Comparison of ENCODE assay signal across 8 cellular contexts in the genomic region with DNA sequence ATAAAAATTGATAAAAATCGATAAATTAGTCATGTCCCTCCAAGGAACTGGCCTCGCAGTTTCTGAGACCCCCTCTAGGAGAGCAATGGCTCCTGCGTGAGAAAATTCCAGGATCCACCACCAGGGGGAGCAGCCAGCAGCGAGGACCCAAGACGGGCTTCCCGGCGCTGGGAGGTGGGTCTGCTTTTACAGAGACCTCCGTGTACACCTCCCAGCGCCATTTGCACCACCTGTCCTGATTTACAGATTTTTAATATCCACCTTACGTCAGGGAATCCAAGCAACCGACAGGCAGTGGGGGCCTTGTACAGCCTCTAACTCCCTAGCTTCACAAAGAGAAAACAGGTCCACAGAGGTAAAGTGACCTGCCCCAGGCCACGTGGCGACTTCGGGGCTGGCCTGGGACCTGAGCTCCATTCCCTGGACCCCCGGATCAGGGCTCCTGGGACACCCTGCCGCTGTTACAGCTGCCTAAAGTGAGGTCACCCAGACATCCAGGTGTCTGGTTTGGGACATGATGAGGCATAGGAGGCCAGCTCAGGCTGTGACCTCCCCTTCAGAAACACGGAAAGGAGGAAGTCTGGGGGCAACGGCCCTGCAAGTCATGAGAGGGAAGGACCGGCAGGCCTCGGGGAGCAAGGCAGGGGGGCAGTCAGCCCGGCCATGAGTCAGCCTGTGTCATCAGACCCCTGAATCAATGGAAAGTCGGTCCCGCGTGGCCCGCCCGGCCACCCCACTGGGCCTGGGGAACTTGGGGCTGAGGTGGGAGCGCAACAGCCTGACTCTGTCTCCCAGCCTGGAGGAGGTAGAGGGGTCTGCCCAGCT. TPM values are rescaled to one million over a fixed set of nuclear protein-coding genes. Genes with fewer than 3 reads are reported as not detected.
DNase-seq lines count a peak whose midpoint lies in the region; ATAC-seq, FAIRE-seq and TF ChIP-seq lines count a peak whose summit lies in the region.

No MANE protein-coding gene starts in this region.

- H3K36me3 ChIP-seq in bronchial epithelial cell (ENCODE audit: control insufficient read depth, insufficient read depth, low read length), result no peaks in the 10 kb centered on the region

- TF ChIP-seq CTCF in GM10266 (IDR thresholded peaks at IDR 0.05; ENCODE audit: control insufficient read depth, insufficient read depth, low read depth, missing control alignments), result peak; percentile 92
- peak; percentile 92 for TF ChIP-seq CTCF in WI38 (IDR thresholded peaks at IDR 0.05; ENCODE audit: low read depth, low read length)
- TF ChIP-seq CTCF in bronchial epithelial cell (IDR thresholded peaks at IDR 0.05; ENCODE audit: insufficient read depth, low read length, severe bottlenecking), result peak; percentile 84

- no peak for ATAC-seq in GM21528 (IDR thresholded peaks at IDR 0.05; ENCODE audit: low FRiP score, unreplicated experiment)

- H3K4me3 ChIP-seq in WI38 (ENCODE audit: low read depth, low read length), result peak overlapping the region; percentile 27; the same call in 1 of the 2 replicates
- no peak overlapping the region for H3K4me3 ChIP-seq in bronchial epithelial cell (ENCODE audit: low read depth, low read length)

- FAIRE-seq in bronchial epithelial cell (lab: Jason Lieb, UNC), result no peak

- DNase-seq in GM10266 (ENCODE audit: extremely low spot score) (peak; percentile 77), NCI-H1105 treated with DMSO at 0.1 percent for 48 hours (lab: John Stamatoyannopoulos, UW) (peak; percentile 51), bronchial epithelial cell (ENCODE audit: low read depth) (peak; percentile 32), left kidney (ENCODE audit: low read depth, low spot score) (peak; percentile 91), cortex of kidney (lab: John Stamatoyannopoulos, UW) (no peak)
- DNase-seq in stimulated activated CD4-positive, alpha-beta T cell treated with anti-CD3 and anti-CD28 coated beads, Interleukin-4, amount 100 ng/mL, for 1 hour, result peak; percentile 81

- peaks cover 2% of the 10 kb centered on the region for H3K27me3 ChIP-seq in bronchial epithelial cell (ENCODE audit: control insufficient read depth, insufficient read depth, low read length)

RNA-seq across cellular contexts. Expression of gene OSM, which starts 3.5 kb away (rescaled TPM):
- not detected in 2 replicates for total RNA-seq in bronchial epithelial cell

RNA-seq across cellular contexts. Expression of gene LIF, which starts 16.6 kb away (rescaled TPM):
- total RNA-seq in bronchial epithelial cell, result under 0.01 and 0.26 TPM in 2 replicates

RNA-seq across cellular contexts. Expression of gene CASTOR1, which starts 26.2 kb away (rescaled TPM):
- total RNA-seq in bronchial epithelial cell, result 2.4 and 7.0 TPM in 2 replicates
